ENCODE assay signal across 2 cellular contexts in genomic region chr1:184783723-184784122, GRCh38. TPM values are rescaled to one million over a fixed set of nuclear protein-coding genes. Genes with fewer than 3 reads are reported as not detected.
A peak's percentile ranks its signal among the peaks of the same experiment; 100 is the strongest.
DNase-seq lines count a peak whose midpoint lies in the region; ATAC-seq, FAIRE-seq and TF ChIP-seq lines count a peak whose summit lies in the region.
"Not testable (repeated sequence)": the region's sequence is repeated elsewhere in the genome, so short reads cannot be mapped to it uniquely, and the experiment has no call there.

No MANE protein-coding gene starts in this region.

- TF ChIP-seq EP300 in K562 (IDR thresholded peaks at IDR 0.05; ENCODE audit: low read length), result not testable (repeated sequence)

- TF ChIP-seq POLR2A in K562 (conservative IDR thresholded peaks at IDR 0.05), result not testable (repeated sequence)

- H3K9me1 ChIP-seq in K562 (ENCODE audit: control insufficient read depth, insufficient read depth, low read length), result not testable (repeated sequence)

- H3K4me1 ChIP-seq in HEK293 (ENCODE audit: control insufficient read depth, insufficient read depth, low read length); K562 (replicated peaks in 1 of 2; ENCODE audit: control insufficient read depth in 2 of 2, insufficient read depth in 2 of 2, low read length in 2 of 2): not testable (repeated sequence)

- H3K27ac ChIP-seq in HEK293 (ENCODE audit: extremely low read depth, low read depth, low read length); K562 (ENCODE audit: extremely low read depth, low read depth, low read length): not testable (repeated sequence)

- not testable (repeated sequence) for DNase-seq in K562 (ENCODE audit: extremely low read depth in 1 of 4, low spot score in 3 of 4)

- H3K79me2 ChIP-seq in K562 (ENCODE audit: control insufficient read depth, insufficient read depth, low read length), result not testable (repeated sequence)

- in situ Hi-C loops in K562 (cut with MboI), result not testable (repeated sequence)

- H3K4me2 ChIP-seq in K562 (ENCODE audit: insufficient read depth, low read length), result not testable (repeated sequence)

- not testable (repeated sequence) for ATAC-seq in K562

- not testable (repeated sequence) for TF ChIP-seq CTCF in HEK293 (tag by site-specific recombination; IDR thresholded peaks at IDR 0.05); K562 (IDR thresholded peaks at IDR 0.05 in 2 of 3, conservative IDR thresholded peaks at IDR 0.05 in 1 of 3; ENCODE audit: insufficient read depth in 2 of 3, low read depth in 1 of 3, low read length in 3 of 3)

- H3K9me3 ChIP-seq in HEK293 (ENCODE audit: control insufficient read depth, insufficient read depth, low read depth, low read length); K562 (replicated peaks; ENCODE audit: control insufficient read depth, insufficient read depth, low read depth, low read length): not testable (repeated sequence)

- intact Hi-C loops in K562 (cut with micrococcal nuclease), result not testable (repeated sequence)

- not testable (repeated sequence) for FAIRE-seq in K562 (lab: Jason Lieb, UNC)

- H3K4me3 ChIP-seq in HEK293 (ENCODE audit: low read depth, low read length); K562: not testable (repeated sequence)

- H3K36me3 ChIP-seq in HEK293 (ENCODE audit: control insufficient read depth in 2 of 2, insufficient read depth in 1 of 2, low read length in 2 of 2); K562 (ENCODE audit: control insufficient read depth, insufficient read depth, low read length): not testable (repeated sequence)

- not testable (repeated sequence) for H3K27me3 ChIP-seq in K562 (ENCODE audit: control insufficient read depth in 2 of 2, insufficient read depth in 2 of 2, low read length in 2 of 2)

- not testable (repeated sequence) for H3K9ac ChIP-seq in K562 (ENCODE audit: insufficient read depth in 1 of 2, low read depth in 2 of 2, low read length in 2 of 2)

- CTCF ChIA-PET in HEK293 (lab: Yijun Ruan, JAX); K562 (lab: Yijun Ruan, JAX; ENCODE audit: low intra/inter-chr PET ratio): not testable (repeated sequence)

- not testable (repeated sequence) for H4K20me1 ChIP-seq in K562 (replicated peaks; ENCODE audit: control insufficient read depth, insufficient read depth, low read length)

- TF ChIP-seq RAD21 in K562 (CRISPR knock-in tag; conservative IDR thresholded peaks at IDR 0.05 in 1 of 2, IDR thresholded peaks at IDR 0.05 in 1 of 2), result not testable (repeated sequence)

- not testable (repeated sequence) for BruUV-seq in K562 (replicated peaks; lab: Mats Ljungman, UMichigan)

- POLR2A ChIA-PET in HEK293 (lab: Yijun Ruan, JAX); K562 (lab: Yijun Ruan, JAX): not testable (repeated sequence)

- WGBS in K562 (ENCODE audit: insufficient coverage, low coverage, missing lambda C conversion rate), result 66% methylated on average over 3 of the region's 3 CpGs

- not testable (repeated sequence) for H2AFZ ChIP-seq in K562 (ENCODE audit: low read depth, low read length)

TF ChIP-seq in HEK293, 187 proteins besides CTCF, POLR2A, EP300 and RAD21:
- TF ChIP-seq SETDB1 (IDR thresholded peaks at IDR 0.05; ENCODE audit: insufficient read length, low read length), result peak; percentile 79

TF ChIP-seq in K562, 482 proteins besides CTCF, POLR2A, EP300 and RAD21:
- TF ChIP-seq CBX3 (IDR thresholded peaks at IDR 0.05; ENCODE audit: borderline replicate concordance in 1 of 2, low read length in 2 of 2) (peak in 1 of 2 experiments; percentile 63; a peak in 2 of 3 replicates), TRIM28 (IDR thresholded peaks at IDR 0.05) (peak; percentile 71; the same call in 1 of the 2 replicates), CBX5 (IDR thresholded peaks at IDR 0.05; ENCODE audit: borderline replicate concordance, low read depth) (peak; percentile 87)
TF ChIP-seq in K562: peak in this region for 3; not testable (repeated sequence) for 479.

RNA-seq across cellular contexts. Expression of gene EDEM3, which starts 29.1 kb away (rescaled TPM):
- 30.0 and 65.7 TPM in 2 replicates for total RNA-seq in K562 (2011; cell fraction: chromatin; rRNA removed; ENCODE audit: low replicate concordance)
- 18.3 and 23.0 TPM in 2 replicates for total RNA-seq in K562 (2011; cell fraction: nucleolus; rRNA removed)
- total RNA-seq in K562 (2011; cell fraction: nucleoplasm; rRNA removed), result 49.9 and 51.0 TPM in 2 replicates
- total RNA-seq in K562 (2014; rRNA removed), result 27.9 and 30.9 TPM in 2 replicates
- total RNA-seq in K562 (2014; rRNA removed; fragmentation: Illumina TruSeq; extraction: Trizol), result 46.6 and 47.9 TPM in 2 replicates
- 40.9 and 45.9 TPM in 2 replicates for total RNA-seq in K562 (2015; rRNA removed; fragmentation: Illumina TruSeq; extraction: Trizol)
- total RNA-seq in K562 (2021), result 30.7 and 40.3 TPM in 2 replicates
- polyA plus RNA-seq in K562 (2011; rRNA removed), result 27.3 and 28.0 TPM in 2 replicates
- 3.5 and 9.9 TPM in 2 replicates for polyA plus RNA-seq in K562 (2011; cell fraction: cytosol; rRNA removed)
- polyA plus RNA-seq in K562 (2011; cell fraction: nucleus; rRNA removed), result 24.2 and 34.5 TPM in 2 replicates
- 20.5 and 21.3 TPM in 2 replicates for polyA plus RNA-seq in K562 (2012)
- polyA plus RNA-seq in K562 (2014; fragmentation: Illumina TruSeq; extraction: Trizol), result 22.3 and 31.6 TPM in 2 replicates
- 10 to 100 TPM; 15.8 to 18.5 TPM for polyA plus RNA-seq in K562 (2014; fragmentation: Nextera tagmentation; extraction: Ambion mirVana)
- polyA plus RNA-seq in K562 (2014; rRNA removed), result 16.6 and 19.5 TPM in 2 replicates
- 137 and 138 TPM in 2 replicates for polyA minus RNA-seq in K562 (2011; rRNA and poly(A)+ RNA removed)
- polyA minus RNA-seq in K562 (2011; cell fraction: cytosol; rRNA and poly(A)+ RNA removed), result 33.3 and 55.8 TPM in 2 replicates
- polyA minus RNA-seq in K562 (2011; cell fraction: nucleus; rRNA and poly(A)+ RNA removed), result 17.2 and 36.8 TPM in 2 replicates
